In the genomic region with DNA sequence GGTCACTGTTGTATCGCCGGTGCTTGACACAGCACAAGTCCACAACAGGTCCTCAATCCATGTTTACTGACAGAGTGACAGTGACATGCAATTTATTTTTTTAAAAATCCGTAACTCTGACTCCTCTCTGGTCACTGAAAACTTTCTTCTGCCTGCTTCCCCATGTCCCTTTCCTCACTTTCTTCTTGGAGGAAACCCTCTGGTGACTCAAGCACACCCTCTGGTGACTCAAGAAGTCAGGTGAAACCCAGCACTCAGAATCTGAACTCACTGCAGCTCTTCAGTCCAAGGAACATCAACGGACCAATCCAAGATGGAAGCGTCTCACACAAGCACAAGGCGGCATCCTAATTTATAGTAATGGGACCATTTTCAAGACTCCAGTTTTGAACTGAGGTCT, we compare ENCODE assay signal across 19 cellular contexts.
DNase-seq lines count a peak whose midpoint lies in the region; ATAC-seq, FAIRE-seq and TF ChIP-seq lines count a peak whose summit lies in the region.
"Had no signal": no experiment of that assay in that cellular context is flagged by ENCODE, and none has a peak within 500 bp of the region (broad histone marks: within the 10 kb centered on the region; RNA-seq: fewer than 3 reads in every experiment).

No MANE protein-coding gene starts in this region.

- no peaks in the 10 kb centered on the region for H3K9me3 ChIP-seq in GM12878 (replicated peaks; ENCODE audit: control insufficient read depth, insufficient read depth, low read length)
- H3K9me3 ChIP-seq: Caco-2 had no signal

- H3K4me1 ChIP-seq in GM12878 (ENCODE audit: control insufficient read depth, insufficient read depth, low read length), result no peaks in the 10 kb centered on the region

- POLR2A ChIA-PET in GM12878 (lab: Charles Lee), result no interaction called here

- no TSS peak for BruUV-seq in GM12878 (replicated peaks; lab: Mats Ljungman, UMichigan)

- in situ Hi-C loops in GM12878 (cut with MboI), result no loop called here

- CTCF ChIA-PET in GM12878 (lab: Yijun Ruan, JAX), result interaction anchor here (1.2 to 2.0 kb wide), 7 partner anchors 10 to 263 kb away, joined by 3 to 6 read pairs (median 4); no protein-coding TSS in a partner anchor

- DNase-seq in GM12878 (ENCODE audit: low read depth, low spot score) (no peak), fibroblast of mammary gland (ENCODE audit: low read depth) (peak; percentile 11), retinal pigment epithelial cell (ENCODE audit: low read depth) (no peak), mucosa of gallbladder (ENCODE audit: low spot score) (no peak)
- no peak for DNase-seq in stimulated activated naive CD4-positive, alpha-beta T cell treated with Interleukin-2 at 50 U/mL for 16 hours (lab: John Stamatoyannopoulos, UW)
- DNase-seq: ACHN; AML-193; Caco-2; DMS153; H7; NCI-H1436 treated with DMSO at 0.1 percent for 48 hours; NCI-H2029 treated with DMSO at 0.1 percent for 48 hours; NCI-H2171 treated with DMSO at 0.1 percent for 48 hours; NCI-H446 treated with DMSO at 0.1 percent for 48 hours; NK-92 treated with Interleukin-12 subunit alpha and Interleukin-12 subunit beta, amount 100 ng/mL, for 24 hours; RPMI8226; SIG-M5 had no signal

- no peak overlapping the region for H3K4me3 ChIP-seq in GM12878
- H3K4me3 ChIP-seq in fibroblast of mammary gland (ENCODE audit: control insufficient read depth, low read depth, low read length), result no peak overlapping the region
- no peak overlapping the region for H3K4me3 ChIP-seq in retinal pigment epithelial cell (ENCODE audit: low read length)

- H3K4me2 ChIP-seq in GM12878 (ENCODE audit: control insufficient read depth, insufficient read depth), result no peak overlapping the region

- no peaks in the 10 kb centered on the region for H3K79me2 ChIP-seq in GM12878 (ENCODE audit: control insufficient read depth, insufficient read depth, low read length)

- peaks cover 0 to 2% of the 10 kb centered on the region in 2 experiments; a peak in 3 of 4 replicates for H3K27me3 ChIP-seq in GM12878 (replicated peaks in 1 of 2; ENCODE audit: control insufficient read depth in 2 of 2, insufficient read depth in 2 of 2, low read length in 1 of 2)

- no peak overlapping the region for H2AFZ ChIP-seq in GM12878 (ENCODE audit: control insufficient read depth, low read depth, low read length)

- SMC1A ChIA-PET in GM12878 (lab: Charles Lee; ENCODE audit: uncharacterized antibody, unreplicated experiment), result interaction anchor here (0.7 to 1.5 kb wide), 4 partner anchors 13 to 255 kb away, joined by 3 to 4 read pairs (median 4); no protein-coding TSS in a partner anchor

- TF ChIP-seq POLR2A in GM12878 (IDR thresholded peaks at IDR 0.05; ENCODE audit: low read depth, low read length), result no peak

- H4K20me1 ChIP-seq in GM12878 (ENCODE audit: control insufficient read depth, insufficient read depth), result no peaks in the 10 kb centered on the region

- no peaks in the 10 kb centered on the region for H3K36me3 ChIP-seq in GM12878 (ENCODE audit: control insufficient read depth in 2 of 2, insufficient read depth in 2 of 2, low read length in 1 of 2)

- ATAC-seq in GM12878 (no peak), HG03045 (IDR thresholded peaks at IDR 0.05; ENCODE audit: unreplicated experiment) (no peak)

- RAD21 ChIA-PET in GM12878 (lab: Charles Lee; ENCODE audit: unreplicated experiment), result interaction anchor here (1.0 to 1.6 kb wide), 2 partner anchors 254 to 256 kb away, joined by 3 to 7 read pairs; no protein-coding TSS in a partner anchor

- TF ChIP-seq RAD21 in Ishikawa (IDR thresholded peaks at IDR 0.05; ENCODE audit: low read depth) (peak; percentile 7; the same call in 1 of the 2 replicates), GM12878 (IDR thresholded peaks at IDR 0.05; ENCODE audit: insufficient read depth, low read depth, low read length) (peak; percentile 24; the same call in 1 of the 2 replicates)

- FAIRE-seq in GM12878 (lab: Jason Lieb, UNC), result no peak

- no peak overlapping the region for H3K9ac ChIP-seq in GM12878 (ENCODE audit: control insufficient read depth, insufficient read depth, low read length)

- WGBS in GM12878 (ENCODE audit: insufficient coverage, insufficient replicate concordance, low lambda C conversion rate, missing lambda C conversion rate), result 69% methylated on average over 6 of the region's 6 CpGs

- peak in 1 of 3 experiments; percentile 21; a peak in 2 of 6 replicates for TF ChIP-seq CTCF in GM12878 (IDR thresholded peaks at IDR 0.05 in 2 of 3, conservative IDR thresholded peaks at IDR 0.05 in 1 of 3; ENCODE audit: control insufficient read depth in 2 of 3, extremely low read depth in 1 of 3, insufficient read depth in 1 of 3, low read depth in 3 of 3, low read length in 3 of 3)
- no peak for TF ChIP-seq CTCF in fibroblast of mammary gland (conservative IDR thresholded peaks at IDR 0.05; ENCODE audit: control insufficient read depth, insufficient read depth, low read depth, low read length)
- TF ChIP-seq CTCF in retinal pigment epithelial cell (conservative IDR thresholded peaks at IDR 0.05; ENCODE audit: low read depth, low read length), result peak; percentile 18

- no peak overlapping the region for H3K27ac ChIP-seq in GM12878 (ENCODE audit: control insufficient read depth, insufficient read depth)

- intact Hi-C loops in GM12878 (cut with micrococcal nuclease; ENCODE audit: unreplicated experiment), result no loop called here

- TF ChIP-seq EP300 in Ishikawa (IDR thresholded peaks at IDR 0.05; ENCODE audit: borderline replicate concordance), result no peak
- no peak for TF ChIP-seq EP300 in GM12878 (IDR thresholded peaks at IDR 0.05; ENCODE audit: borderline replicate concordance in 1 of 2, control insufficient read depth in 1 of 2, low read depth in 2 of 2, low read length in 2 of 2)

TF ChIP-seq in Ishikawa, 13 proteins besides CTCF, POLR2A, EP300 and RAD21:
- no peak for TF ChIP-seq TAF1 (IDR thresholded peaks at IDR 0.05; ENCODE audit: low read depth)

TF ChIP-seq in GM12878, 131 proteins besides CTCF, POLR2A, EP300 and RAD21 (continues in another document):
- TF ChIP-seq SMAD1 (IDR thresholded peaks at IDR 0.05; ENCODE audit: low read depth, partially characterized antibody) (no peak), SMARCA5 (IDR thresholded peaks at IDR 0.05) (no peak), RAD51 (IDR thresholded peaks at IDR 0.05) (no peak), SUZ12 (IDR thresholded peaks at IDR 0.05; ENCODE audit: unreplicated experiment) (no peak)
- TF ChIP-seq, protein P1, sequence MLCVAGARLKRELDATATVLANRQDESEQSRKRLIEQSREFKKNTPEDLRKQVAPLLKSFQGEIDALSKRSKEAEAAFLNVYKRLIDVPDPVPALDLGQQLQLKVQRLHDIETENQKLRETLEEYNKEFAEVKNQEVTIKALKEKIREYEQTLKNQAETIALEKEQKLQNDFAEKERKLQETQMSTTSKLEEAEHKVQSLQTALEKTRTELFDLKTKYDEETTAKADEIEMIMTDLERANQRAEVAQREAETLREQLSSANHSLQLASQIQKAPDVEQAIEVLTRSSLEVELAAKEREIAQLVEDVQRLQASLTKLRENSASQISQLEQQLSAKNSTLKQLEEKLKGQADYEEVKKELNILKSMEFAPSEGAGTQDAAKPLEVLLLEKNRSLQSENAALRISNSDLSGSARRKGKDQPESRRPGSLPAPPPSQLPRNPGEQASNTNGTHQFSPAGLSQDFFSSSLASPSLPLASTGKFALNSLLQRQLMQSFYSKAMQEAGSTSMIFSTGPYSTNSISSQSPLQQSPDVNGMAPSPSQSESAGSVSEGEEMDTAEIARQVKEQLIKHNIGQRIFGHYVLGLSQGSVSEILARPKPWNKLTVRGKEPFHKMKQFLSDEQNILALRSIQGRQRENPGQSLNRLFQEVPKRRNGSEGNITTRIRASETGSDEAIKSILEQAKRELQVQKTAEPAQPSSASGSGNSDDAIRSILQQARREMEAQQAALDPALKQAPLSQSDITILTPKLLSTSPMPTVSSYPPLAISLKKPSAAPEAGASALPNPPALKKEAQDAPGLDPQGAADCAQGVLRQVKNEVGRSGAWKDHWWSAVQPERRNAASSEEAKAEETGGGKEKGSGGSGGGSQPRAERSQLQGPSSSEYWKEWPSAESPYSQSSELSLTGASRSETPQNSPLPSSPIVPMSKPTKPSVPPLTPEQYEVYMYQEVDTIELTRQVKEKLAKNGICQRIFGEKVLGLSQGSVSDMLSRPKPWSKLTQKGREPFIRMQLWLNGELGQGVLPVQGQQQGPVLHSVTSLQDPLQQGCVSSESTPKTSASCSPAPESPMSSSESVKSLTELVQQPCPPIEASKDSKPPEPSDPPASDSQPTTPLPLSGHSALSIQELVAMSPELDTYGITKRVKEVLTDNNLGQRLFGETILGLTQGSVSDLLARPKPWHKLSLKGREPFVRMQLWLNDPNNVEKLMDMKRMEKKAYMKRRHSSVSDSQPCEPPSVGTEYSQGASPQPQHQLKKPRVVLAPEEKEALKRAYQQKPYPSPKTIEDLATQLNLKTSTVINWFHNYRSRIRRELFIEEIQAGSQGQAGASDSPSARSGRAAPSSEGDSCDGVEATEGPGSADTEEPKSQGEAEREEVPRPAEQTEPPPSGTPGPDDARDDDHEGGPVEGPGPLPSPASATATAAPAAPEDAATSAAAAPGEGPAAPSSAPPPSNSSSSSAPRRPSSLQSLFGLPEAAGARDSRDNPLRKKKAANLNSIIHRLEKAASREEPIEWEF (IDR thresholded peaks at IDR 0.05; ENCODE audit: insufficient replicate concordance, low read depth, low read length), result no peak
- TF ChIP-seq, protein P2, sequence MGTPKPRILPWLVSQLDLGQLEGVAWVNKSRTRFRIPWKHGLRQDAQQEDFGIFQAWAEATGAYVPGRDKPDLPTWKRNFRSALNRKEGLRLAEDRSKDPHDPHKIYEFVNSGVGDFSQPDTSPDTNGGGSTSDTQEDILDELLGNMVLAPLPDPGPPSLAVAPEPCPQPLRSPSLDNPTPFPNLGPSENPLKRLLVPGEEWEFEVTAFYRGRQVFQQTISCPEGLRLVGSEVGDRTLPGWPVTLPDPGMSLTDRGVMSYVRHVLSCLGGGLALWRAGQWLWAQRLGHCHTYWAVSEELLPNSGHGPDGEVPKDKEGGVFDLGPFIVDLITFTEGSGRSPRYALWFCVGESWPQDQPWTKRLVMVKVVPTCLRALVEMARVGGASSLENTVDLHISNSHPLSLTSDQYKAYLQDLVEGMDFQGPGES (IDR thresholded peaks at IDR 0.05), result no peak
- TF ChIP-seq, protein P3, sequence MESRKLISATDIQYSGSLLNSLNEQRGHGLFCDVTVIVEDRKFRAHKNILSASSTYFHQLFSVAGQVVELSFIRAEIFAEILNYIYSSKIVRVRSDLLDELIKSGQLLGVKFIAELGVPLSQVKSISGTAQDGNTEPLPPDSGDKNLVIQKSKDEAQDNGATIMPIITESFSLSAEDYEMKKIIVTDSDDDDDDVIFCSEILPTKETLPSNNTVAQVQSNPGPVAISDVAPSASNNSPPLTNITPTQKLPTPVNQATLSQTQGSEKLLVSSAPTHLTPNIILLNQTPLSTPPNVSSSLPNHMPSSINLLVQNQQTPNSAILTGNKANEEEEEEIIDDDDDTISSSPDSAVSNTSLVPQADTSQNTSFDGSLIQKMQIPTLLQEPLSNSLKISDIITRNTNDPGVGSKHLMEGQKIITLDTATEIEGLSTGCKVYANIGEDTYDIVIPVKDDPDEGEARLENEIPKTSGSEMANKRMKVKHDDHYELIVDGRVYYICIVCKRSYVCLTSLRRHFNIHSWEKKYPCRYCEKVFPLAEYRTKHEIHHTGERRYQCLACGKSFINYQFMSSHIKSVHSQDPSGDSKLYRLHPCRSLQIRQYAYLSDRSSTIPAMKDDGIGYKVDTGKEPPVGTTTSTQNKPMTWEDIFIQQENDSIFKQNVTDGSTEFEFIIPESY (IDR thresholded peaks at IDR 0.05), result no peak
